In the genomic region with DNA sequence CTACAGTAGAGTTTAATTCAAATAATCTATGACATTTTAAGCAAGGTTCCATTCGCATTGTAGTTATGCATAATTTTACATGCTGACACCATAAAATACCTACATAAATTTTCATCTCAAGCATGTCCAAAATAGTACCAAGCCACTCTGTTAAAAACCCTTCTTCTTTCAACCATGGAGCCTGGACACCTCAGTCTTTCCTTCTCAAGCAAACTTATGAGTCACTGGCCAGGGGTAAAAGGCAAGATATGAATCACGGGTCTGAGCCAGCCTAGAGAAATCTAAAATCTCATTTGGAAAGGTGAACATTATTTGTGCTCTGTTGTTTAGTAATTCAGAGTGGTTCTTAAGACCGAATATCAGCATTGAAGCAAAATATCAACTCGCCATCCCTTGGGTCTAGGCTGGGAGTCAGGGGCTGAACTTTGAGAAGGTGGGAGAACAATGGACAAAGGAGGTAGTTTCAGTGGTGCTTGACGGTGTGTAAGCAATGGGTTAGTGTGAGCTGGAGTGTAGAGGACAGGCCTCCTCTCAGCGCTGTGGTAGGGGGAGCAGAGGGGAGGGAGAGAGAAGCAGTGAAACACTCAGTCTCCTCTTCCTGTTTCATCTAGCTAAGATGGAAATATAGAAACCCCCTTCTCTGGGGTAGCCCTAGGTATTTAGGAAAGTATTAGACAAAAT, we compare ENCODE assay signal across 8 cellular contexts. TPM values are rescaled to one million over a fixed set of nuclear protein-coding genes. Genes with fewer than 3 reads are reported as not detected.
DNase-seq lines count a peak whose midpoint lies in the region; ATAC-seq, FAIRE-seq and TF ChIP-seq lines count a peak whose summit lies in the region.

No MANE protein-coding gene starts in this region.

- H3K9me3 ChIP-seq in HepG2 (ENCODE audit: low read length) = no peaks in the 10 kb centered on the region
- H3K9me3 ChIP-seq in effector memory CD4-positive, alpha-beta T cell (ENCODE audit: control insufficient read depth, low read length) = no peaks in the 10 kb centered on the region

- TF ChIP-seq POLR2A in HepG2 (IDR thresholded peaks at IDR 0.05; ENCODE audit: insufficient read depth in 1 of 2, low read depth in 2 of 2, low read length in 2 of 2) = no peak

- POLR2A ChIA-PET in HepG2 (lab: Yijun Ruan, JAX) = no interaction called here

- DNase-seq in HepG2 (ENCODE audit: low spot score) (peak; percentile 41), GF-D8 (lab: John Stamatoyannopoulos, UW) (no peak), NAMALWA (ENCODE audit: low spot score) (no peak)
- no peak for DNase-seq in effector memory CD4-positive, alpha-beta T cell

- no peak for TF ChIP-seq CTCF in HepG2 (CRISPR knock-in tag; IDR thresholded peaks at IDR 0.05)

- no peak for TF ChIP-seq RAD21 in HepG2 (CRISPR knock-in tag; IDR thresholded peaks at IDR 0.05)

- no peak overlapping the region for H3K9ac ChIP-seq in HepG2 (ENCODE audit: insufficient read depth, low read depth, low read length)

- ATAC-seq in GM18511 (IDR thresholded peaks at IDR 0.05; ENCODE audit: unreplicated experiment) (peak; percentile 84), GM21825 (IDR thresholded peaks at IDR 0.05; ENCODE audit: unreplicated experiment) (peak; percentile 81), HG03565 (IDR thresholded peaks at IDR 0.05; ENCODE audit: unreplicated experiment) (peak; percentile 80), HepG2 (peak; percentile 69), GM19324 (IDR thresholded peaks at IDR 0.05; ENCODE audit: low FRiP score, unreplicated experiment) (no peak)

- 89% methylated on average over 6 of the region's 6 CpGs for WGBS in HepG2 (ENCODE audit: low lambda C conversion rate)

- no peak overlapping the region for H2AFZ ChIP-seq in HepG2 (ENCODE audit: low read length)

- H3K36me3 ChIP-seq in HepG2 (replicated peaks in 1 of 2; ENCODE audit: control insufficient read depth in 1 of 2, insufficient read depth in 2 of 2, low read length in 2 of 2) = peaks cover 6 to 33% of the 10 kb centered on the region in 2 experiments
- no peaks in the 10 kb centered on the region for H3K36me3 ChIP-seq in effector memory CD4-positive, alpha-beta T cell (ENCODE audit: control insufficient read depth, insufficient read depth, low read length)

- no peak overlapping the region for H3K4me2 ChIP-seq in HepG2 (ENCODE audit: low read depth, low read length)

- no peaks in the 10 kb centered on the region for H3K27me3 ChIP-seq in HepG2 (ENCODE audit: control insufficient read depth in 1 of 2, insufficient read depth in 2 of 2, low read length in 2 of 2)
- peaks cover 3% of the 10 kb centered on the region for H3K27me3 ChIP-seq in effector memory CD4-positive, alpha-beta T cell (replicated peaks; ENCODE audit: control insufficient read depth, insufficient read depth, low read length, poor library complexity, severe bottlenecking)

- in situ Hi-C loops in HepG2 (cut with HindIII; ENCODE audit: extremely low pct_ligation_motif_present, low pct_unique_long_range_greater_than_20kb) = no loop called here

- intact Hi-C loops in HepG2 (cut with micrococcal nuclease; ENCODE audit: unreplicated experiment) = no loop called here

- H3K4me1 ChIP-seq in HepG2 (ENCODE audit: insufficient read depth, low read length) = peaks cover 32% of the 10 kb centered on the region
- H3K4me1 ChIP-seq in effector memory CD4-positive, alpha-beta T cell (ENCODE audit: control insufficient read depth, insufficient read depth, low read length, poor library complexity, severe bottlenecking) = no peaks in the 10 kb centered on the region

- no peak overlapping the region for H3K4me3 ChIP-seq in HepG2 (replicated peaks in 1 of 3; ENCODE audit: insufficient read depth in 1 of 3, low read depth in 2 of 3, low read length in 3 of 3)
- H3K4me3 ChIP-seq in effector memory CD4-positive, alpha-beta T cell (ENCODE audit: insufficient read depth, low read depth, low read length, poor library complexity, severe bottlenecking) = no peak overlapping the region

- TF ChIP-seq EP300 in HepG2 (IDR thresholded peaks at IDR 0.05; ENCODE audit: low read depth in 2 of 2, low read length in 2 of 2) (no peak), HepG2 (CRISPR knock-in tag; IDR thresholded peaks at IDR 0.05; ENCODE audit: borderline replicate concordance) (no peak)

- peak overlapping the region; percentile 31 for H3K27ac ChIP-seq in HepG2 (ENCODE audit: extremely low read length, insufficient read depth, low read length)
- H3K27ac ChIP-seq in effector memory CD4-positive, alpha-beta T cell (ENCODE audit: insufficient read depth, low read length, poor library complexity, severe bottlenecking) = no peak overlapping the region

- peaks cover 3% of the 10 kb centered on the region; the same call in 1 of the 2 replicates for H4K20me1 ChIP-seq in HepG2 (ENCODE audit: insufficient read depth, low read length)

- peak; percentile 70 for FAIRE-seq in HepG2 (lab: Jason Lieb, UNC)

- peaks cover 67% of the 10 kb centered on the region for H3K79me2 ChIP-seq in HepG2 (ENCODE audit: insufficient read depth, low read length)

- BruUV-seq in HepG2 (replicated peaks; lab: Mats Ljungman, UMichigan) = no TSS peak

- CTCF ChIA-PET in HepG2 (lab: Yijun Ruan, JAX; ENCODE audit: low intra/inter-chr PET ratio, low total read pairs) = no interaction called here

TF ChIP-seq in HepG2, 621 proteins besides CTCF, POLR2A, EP300 and RAD21 (continues in another document):
- TF ChIP-seq ZNF629 (CRISPR knock-in tag; conservative IDR thresholded peaks at IDR 0.05) (peak; percentile 77), CHD2 (IDR thresholded peaks at IDR 0.05; ENCODE audit: low read depth, low read length) (no peak), SOX5 (CRISPR knock-in tag; IDR thresholded peaks at IDR 0.05; ENCODE audit: borderline replicate concordance) (0 out of 2 replicates have a peak, but pooled peaks have one; percentile 20), SOX6 (IDR thresholded peaks at IDR 0.05) (no peak), SOX6 (CRISPR knock-in tag; IDR thresholded peaks at IDR 0.05) (peak; percentile 53), ZMAT3 (CRISPR knock-in tag; conservative IDR thresholded peaks at IDR 0.05) (no peak), TCF7L2 (IDR thresholded peaks at IDR 0.05; ENCODE audit: low read depth, low read length) (no peak), ZNF841 (CRISPR knock-in tag; IDR thresholded peaks at IDR 0.05; ENCODE audit: borderline replicate concordance) (no peak), RBM22 (optimal IDR thresholded peaks at IDR 0.05; ENCODE audit: low read length) (peak; percentile 73), ZNF772 (CRISPR knock-in tag; IDR thresholded peaks at IDR 0.05) (no peak)
- TF ChIP-seq, protein P1, sequence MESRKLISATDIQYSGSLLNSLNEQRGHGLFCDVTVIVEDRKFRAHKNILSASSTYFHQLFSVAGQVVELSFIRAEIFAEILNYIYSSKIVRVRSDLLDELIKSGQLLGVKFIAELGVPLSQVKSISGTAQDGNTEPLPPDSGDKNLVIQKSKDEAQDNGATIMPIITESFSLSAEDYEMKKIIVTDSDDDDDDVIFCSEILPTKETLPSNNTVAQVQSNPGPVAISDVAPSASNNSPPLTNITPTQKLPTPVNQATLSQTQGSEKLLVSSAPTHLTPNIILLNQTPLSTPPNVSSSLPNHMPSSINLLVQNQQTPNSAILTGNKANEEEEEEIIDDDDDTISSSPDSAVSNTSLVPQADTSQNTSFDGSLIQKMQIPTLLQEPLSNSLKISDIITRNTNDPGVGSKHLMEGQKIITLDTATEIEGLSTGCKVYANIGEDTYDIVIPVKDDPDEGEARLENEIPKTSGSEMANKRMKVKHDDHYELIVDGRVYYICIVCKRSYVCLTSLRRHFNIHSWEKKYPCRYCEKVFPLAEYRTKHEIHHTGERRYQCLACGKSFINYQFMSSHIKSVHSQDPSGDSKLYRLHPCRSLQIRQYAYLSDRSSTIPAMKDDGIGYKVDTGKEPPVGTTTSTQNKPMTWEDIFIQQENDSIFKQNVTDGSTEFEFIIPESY (CRISPR knock-in tag; IDR thresholded peaks at IDR 0.05) = peak; percentile 91
- TF ChIP-seq, protein P2, sequence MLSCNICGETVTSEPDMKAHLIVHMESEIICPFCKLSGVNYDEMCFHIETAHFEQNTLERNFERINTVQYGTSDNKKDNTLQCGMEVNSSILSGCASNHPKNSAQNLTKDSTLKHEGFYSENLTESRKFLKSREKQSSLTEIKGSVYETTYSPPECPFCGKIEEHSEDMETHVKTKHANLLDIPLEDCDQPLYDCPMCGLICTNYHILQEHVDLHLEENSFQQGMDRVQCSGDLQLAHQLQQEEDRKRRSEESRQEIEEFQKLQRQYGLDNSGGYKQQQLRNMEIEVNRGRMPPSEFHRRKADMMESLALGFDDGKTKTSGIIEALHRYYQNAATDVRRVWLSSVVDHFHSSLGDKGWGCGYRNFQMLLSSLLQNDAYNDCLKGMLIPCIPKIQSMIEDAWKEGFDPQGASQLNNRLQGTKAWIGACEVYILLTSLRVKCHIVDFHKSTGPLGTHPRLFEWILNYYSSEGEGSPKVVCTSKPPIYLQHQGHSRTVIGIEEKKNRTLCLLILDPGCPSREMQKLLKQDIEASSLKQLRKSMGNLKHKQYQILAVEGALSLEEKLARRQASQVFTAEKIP (CRISPR knock-in tag; IDR thresholded peaks at IDR 0.05; ENCODE audit: borderline replicate concordance) = no peak

RNA-seq across cellular contexts. Expression of a gene that starts 19.1 kb away (rescaled TPM):
- total RNA-seq in HepG2 (2016; rRNA removed; fragmentation: Illumina TruSeq; extraction: Trizol) = 130 and 140 TPM in 2 replicates
- 19.1 and 21.3 TPM in 2 replicates for total RNA-seq in HepG2 (2016; cell fraction: cytosol; rRNA removed; fragmentation: Illumina TruSeq; extraction: Trizol; ENCODE audit: low read depth)
- 132 and 135 TPM in 2 replicates for total RNA-seq in HepG2 (2016; cell fraction: insoluble cytoplasmic fraction; rRNA removed; fragmentation: Illumina TruSeq; extraction: Trizol)
- 47.4 and 55.1 TPM in 2 replicates for total RNA-seq in HepG2 (2016; cell fraction: membrane; rRNA removed; fragmentation: Illumina TruSeq; extraction: Trizol)
- 251 and 257 TPM in 2 replicates for total RNA-seq in HepG2 (2016; cell fraction: nucleus; rRNA removed; fragmentation: Illumina TruSeq; extraction: Trizol)
- polyA plus RNA-seq in HepG2 (2011; rRNA removed) = 36.8 and 43.0 TPM in 2 replicates
- polyA plus RNA-seq in HepG2 (2011; cell fraction: cytosol; rRNA removed) = 14.4 and 28.4 TPM in 2 replicates
- 39.1 and 57.9 TPM in 2 replicates for polyA plus RNA-seq in HepG2 (2011; cell fraction: nucleus; rRNA removed)
- polyA plus RNA-seq in HepG2 (2012) = 53.4 and 86.4 TPM in 2 replicates
- 5.1 and 5.7 TPM in 2 replicates for polyA plus RNA-seq in HepG2 (2016; cell fraction: cytosol; fragmentation: Illumina TruSeq; extraction: Trizol; ENCODE audit: low read depth)
- polyA plus RNA-seq in HepG2 (2016; cell fraction: insoluble cytoplasmic fraction; fragmentation: Illumina TruSeq; extraction: Trizol; ENCODE audit: low read depth) = 57.8 and 65.3 TPM in 2 replicates
- polyA plus RNA-seq in HepG2 (2016; cell fraction: membrane; fragmentation: Illumina TruSeq; extraction: Trizol; ENCODE audit: low read depth) = 14.2 and 17.2 TPM in 2 replicates
- 165 and 177 TPM in 2 replicates for polyA plus RNA-seq in HepG2 (2016; cell fraction: nucleus; fragmentation: Illumina TruSeq; extraction: Trizol; ENCODE audit: insufficient read depth, low read depth)
- polyA minus RNA-seq in HepG2 (2011; rRNA and poly(A)+ RNA removed; ENCODE audit: low replicate concordance) = 18.6 and 65.9 TPM in 2 replicates
- polyA minus RNA-seq in HepG2 (2011; cell fraction: cytosol; rRNA and poly(A)+ RNA removed) = 23.7 and 35.7 TPM in 2 replicates
- polyA minus RNA-seq in HepG2 (2011; cell fraction: nucleus; rRNA and poly(A)+ RNA removed) = 174 and 229 TPM in 2 replicates
